ENCODE assay signal across 2 cellular contexts in genomic region chr2:20771296-20771695, GRCh38.
TF ChIP-seq lines count a peak whose summit lies in the region.

No MANE protein-coding gene starts in this region.

TF ChIP-seq in A549, 52 proteins besides CTCF, POLR2A, EP300 and RAD21:
- TF ChIP-seq, protein P1, sequence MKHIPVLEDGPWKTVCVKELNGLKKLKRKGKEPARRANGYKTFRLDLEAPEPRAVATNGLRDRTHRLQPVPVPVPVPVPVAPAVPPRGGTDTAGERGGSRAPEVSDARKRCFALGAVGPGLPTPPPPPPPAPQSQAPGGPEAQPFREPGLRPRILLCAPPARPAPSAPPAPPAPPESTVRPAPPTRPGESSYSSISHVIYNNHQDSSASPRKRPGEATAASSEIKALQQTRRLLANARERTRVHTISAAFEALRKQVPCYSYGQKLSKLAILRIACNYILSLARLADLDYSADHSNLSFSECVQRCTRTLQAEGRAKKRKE (CRISPR knock-in tag; IDR thresholded peaks at IDR 0.05; ENCODE audit: low read depth), result no peak
- TF ChIP-seq TP53 (CRISPR knock-in tag; IDR thresholded peaks at IDR 0.05) (no peak), HDAC2 (IDR thresholded peaks at IDR 0.05) (no peak), NPAS2 (CRISPR knock-in tag; IDR thresholded peaks at IDR 0.05; ENCODE audit: borderline replicate concordance) (no peak), JUN (IDR thresholded peaks at IDR 0.05) (no peak), NFE2L2 (conservative IDR thresholded peaks at IDR 0.05; ENCODE audit: low read length) (no peak), CEBPB (IDR thresholded peaks at IDR 0.05) (no peak), KDM1A (IDR thresholded peaks at IDR 0.05; ENCODE audit: low read depth) (no peak), SREBF2 (IDR thresholded peaks at IDR 0.05) (no peak), HOXB5 (CRISPR knock-in tag; IDR thresholded peaks at IDR 0.05) (no peak), RNF2 (IDR thresholded peaks at IDR 0.05; ENCODE audit: borderline replicate concordance, low read depth) (no peak), TFCP2L1 (CRISPR knock-in tag; IDR thresholded peaks at IDR 0.05) (no peak), MAZ (IDR thresholded peaks at IDR 0.05; ENCODE audit: borderline replicate concordance, low read depth, low read length) (no peak), ESRRA (IDR thresholded peaks at IDR 0.05; ENCODE audit: borderline replicate concordance, low read length) (no peak), FOSL2 (IDR thresholded peaks at IDR 0.05) (no peak), FOSL2 (CRISPR knock-in tag; IDR thresholded peaks at IDR 0.05) (no peak), JUNB (IDR thresholded peaks at IDR 0.05) (no peak)
- TF ChIP-seq, protein P2, sequence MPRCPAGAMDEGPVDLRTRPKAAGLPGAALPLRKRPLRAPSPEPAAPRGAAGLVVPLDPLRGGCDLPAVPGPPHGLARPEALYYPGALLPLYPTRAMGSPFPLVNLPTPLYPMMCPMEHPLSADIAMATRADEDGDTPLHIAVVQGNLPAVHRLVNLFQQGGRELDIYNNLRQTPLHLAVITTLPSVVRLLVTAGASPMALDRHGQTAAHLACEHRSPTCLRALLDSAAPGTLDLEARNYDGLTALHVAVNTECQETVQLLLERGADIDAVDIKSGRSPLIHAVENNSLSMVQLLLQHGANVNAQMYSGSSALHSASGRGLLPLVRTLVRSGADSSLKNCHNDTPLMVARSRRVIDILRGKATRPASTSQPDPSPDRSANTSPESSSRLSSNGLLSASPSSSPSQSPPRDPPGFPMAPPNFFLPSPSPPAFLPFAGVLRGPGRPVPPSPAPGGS (IDR thresholded peaks at IDR 0.05), result no peak
- TF ChIP-seq, protein P3, sequence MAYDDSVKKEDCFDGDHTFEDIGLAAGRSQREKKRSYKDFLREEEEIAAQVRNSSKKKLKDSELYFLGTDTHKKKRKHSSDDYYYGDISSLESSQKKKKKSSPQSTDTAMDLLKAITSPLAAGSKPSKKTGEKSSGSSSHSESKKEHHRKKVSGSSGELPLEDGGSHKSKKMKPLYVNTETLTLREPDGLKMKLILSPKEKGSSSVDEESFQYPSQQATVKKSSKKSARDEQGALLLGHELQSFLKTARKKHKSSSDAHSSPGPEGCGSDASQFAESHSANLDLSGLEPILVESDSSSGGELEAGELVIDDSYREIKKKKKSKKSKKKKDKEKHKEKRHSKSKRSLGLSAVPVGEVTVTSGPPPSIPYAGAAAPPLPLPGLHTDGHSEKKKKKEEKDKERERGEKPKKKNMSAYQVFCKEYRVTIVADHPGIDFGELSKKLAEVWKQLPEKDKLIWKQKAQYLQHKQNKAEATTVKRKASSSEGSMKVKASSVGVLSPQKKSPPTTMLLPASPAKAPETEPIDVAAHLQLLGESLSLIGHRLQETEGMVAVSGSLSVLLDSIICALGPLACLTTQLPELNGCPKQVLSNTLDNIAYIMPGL (CRISPR knock-in tag; IDR thresholded peaks at IDR 0.05; ENCODE audit: borderline replicate concordance), result no peak

TF ChIP-seq in K562, 482 proteins besides CTCF, POLR2A, EP300 and RAD21:
- TF ChIP-seq STAG1 (CRISPR knock-in tag; IDR thresholded peaks at IDR 0.05; ENCODE audit: borderline replicate concordance), result no peak
- TF ChIP-seq MAZ (CRISPR knock-in tag; conservative IDR thresholded peaks at IDR 0.05 in 1 of 2, IDR thresholded peaks at IDR 0.05 in 1 of 2), result no peak
- TF ChIP-seq KLF10 (CRISPR knock-in tag; IDR thresholded peaks at IDR 0.05), result no peak
- no peak for TF ChIP-seq NR2C1 (IDR thresholded peaks at IDR 0.05)
- TF ChIP-seq NR2C1 (tag; IDR thresholded peaks at IDR 0.05), result no peak
- no peak for TF ChIP-seq ZNF717 (CRISPR knock-in tag; IDR thresholded peaks at IDR 0.05)
- TF ChIP-seq GABPB1 (CRISPR knock-in tag; IDR thresholded peaks at IDR 0.05), result no peak
- TF ChIP-seq, protein P4, sequence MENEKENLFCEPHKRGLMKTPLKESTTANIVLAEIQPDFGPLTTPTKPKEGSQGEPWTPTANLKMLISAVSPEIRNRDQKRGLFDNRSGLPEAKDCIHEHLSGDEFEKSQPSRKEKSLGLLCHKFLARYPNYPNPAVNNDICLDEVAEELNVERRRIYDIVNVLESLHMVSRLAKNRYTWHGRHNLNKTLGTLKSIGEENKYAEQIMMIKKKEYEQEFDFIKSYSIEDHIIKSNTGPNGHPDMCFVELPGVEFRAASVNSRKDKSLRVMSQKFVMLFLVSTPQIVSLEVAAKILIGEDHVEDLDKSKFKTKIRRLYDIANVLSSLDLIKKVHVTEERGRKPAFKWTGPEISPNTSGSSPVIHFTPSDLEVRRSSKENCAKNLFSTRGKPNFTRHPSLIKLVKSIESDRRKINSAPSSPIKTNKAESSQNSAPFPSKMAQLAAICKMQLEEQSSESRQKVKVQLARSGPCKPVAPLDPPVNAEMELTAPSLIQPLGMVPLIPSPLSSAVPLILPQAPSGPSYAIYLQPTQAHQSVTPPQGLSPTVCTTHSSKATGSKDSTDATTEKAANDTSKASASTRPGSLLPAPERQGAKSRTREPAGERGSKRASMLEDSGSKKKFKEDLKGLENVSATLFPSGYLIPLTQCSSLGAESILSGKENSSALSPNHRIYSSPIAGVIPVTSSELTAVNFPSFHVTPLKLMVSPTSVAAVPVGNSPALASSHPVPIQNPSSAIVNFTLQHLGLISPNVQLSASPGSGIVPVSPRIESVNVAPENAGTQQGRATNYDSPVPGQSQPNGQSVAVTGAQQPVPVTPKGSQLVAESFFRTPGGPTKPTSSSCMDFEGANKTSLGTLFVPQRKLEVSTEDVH (IDR thresholded peaks at IDR 0.05; ENCODE audit: low read depth, partially characterized antibody), result no peak
- no peak for TF ChIP-seq TAF7 (tag; IDR thresholded peaks at IDR 0.05)
- TF ChIP-seq ZBTB7A (IDR thresholded peaks at IDR 0.05; ENCODE audit: borderline replicate concordance, control insufficient read depth, low read depth, low read length), result no peak
- no peak for TF ChIP-seq ZNF764 (CRISPR knock-in tag; IDR thresholded peaks at IDR 0.05; ENCODE audit: low read depth)
- no peak for TF ChIP-seq HLTF (IDR thresholded peaks at IDR 0.05)
- TF ChIP-seq, protein P5, sequence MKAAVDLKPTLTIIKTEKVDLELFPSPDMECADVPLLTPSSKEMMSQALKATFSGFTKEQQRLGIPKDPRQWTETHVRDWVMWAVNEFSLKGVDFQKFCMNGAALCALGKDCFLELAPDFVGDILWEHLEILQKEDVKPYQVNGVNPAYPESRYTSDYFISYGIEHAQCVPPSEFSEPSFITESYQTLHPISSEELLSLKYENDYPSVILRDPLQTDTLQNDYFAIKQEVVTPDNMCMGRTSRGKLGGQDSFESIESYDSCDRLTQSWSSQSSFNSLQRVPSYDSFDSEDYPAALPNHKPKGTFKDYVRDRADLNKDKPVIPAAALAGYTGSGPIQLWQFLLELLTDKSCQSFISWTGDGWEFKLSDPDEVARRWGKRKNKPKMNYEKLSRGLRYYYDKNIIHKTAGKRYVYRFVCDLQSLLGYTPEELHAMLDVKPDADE (conservative IDR thresholded peaks at IDR 0.05; ENCODE audit: control insufficient read depth, low read depth, low read length), result no peak
- no peak for TF ChIP-seq NKRF (IDR thresholded peaks at IDR 0.05; ENCODE audit: borderline replicate concordance)
- no peak for TF ChIP-seq RHOXF2B (CRISPR knock-in tag; conservative IDR thresholded peaks at IDR 0.05)
- no peak for TF ChIP-seq ZNF41 (CRISPR knock-in tag; conservative IDR thresholded peaks at IDR 0.05)
